ENCODE assay signal across 8 cellular contexts in the genomic region with DNA sequence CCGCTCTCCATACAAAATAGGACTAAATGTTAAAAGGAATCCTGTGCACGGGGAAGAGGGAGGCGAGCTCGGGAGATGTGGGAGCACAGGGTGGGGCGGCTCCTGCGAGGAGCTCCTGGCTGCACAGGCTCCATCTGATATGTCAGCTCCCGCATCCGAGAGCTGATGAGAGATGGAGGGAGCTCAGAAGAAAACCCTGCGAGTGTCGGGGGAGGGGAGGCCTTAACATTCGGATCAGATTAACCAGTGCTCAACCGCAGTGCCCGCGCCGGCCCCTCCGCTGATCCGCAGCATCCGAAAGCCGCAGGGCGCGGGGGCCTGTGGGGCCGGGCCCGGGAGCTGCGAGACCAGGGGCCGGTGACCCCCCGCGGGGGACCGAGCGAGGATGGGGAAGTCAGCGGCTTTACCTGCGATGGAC. TPM values are rescaled to one million over a fixed set of nuclear protein-coding genes. Genes with fewer than 3 reads are reported as not detected.
DNase-seq lines count a peak whose midpoint lies in the region; ATAC-seq and TF ChIP-seq lines count a peak whose summit lies in the region.

No MANE protein-coding gene starts in this region.

- DNase-seq in Calu3 (no peak), LHCN-M2 (ENCODE audit: low read depth) (peak; percentile 21), fibroblast of pulmonary artery (ENCODE audit: low read depth) (peak; percentile 20), DMS153 treated with DMSO at 0.1 percent for 48 hours (lab: John Stamatoyannopoulos, UW; ENCODE audit: unreplicated experiment) (no peak), GM13976 (ENCODE audit: low spot score) (no peak)
- DNase-seq in activated T-cell treated with anti-CD3 and anti-CD28 coated beads, Interleukin-2, amount 50 U/mL, for 4 hours, result no peak

- ATAC-seq in GM21381 (IDR thresholded peaks at IDR 0.05; ENCODE audit: unreplicated experiment), result peak; percentile 6
- ATAC-seq in activated T-cell treated with anti-CD3 and anti-CD28 coated beads, Interleukin-2, amount 50 U/mL, for 4 hours, result peak; percentile 42 to 47

- TF ChIP-seq CTCF in Calu3 (IDR thresholded peaks at IDR 0.05; ENCODE audit: unreplicated experiment) (no peak), fibroblast of pulmonary artery (IDR thresholded peaks at IDR 0.05; ENCODE audit: low read length, missing control alignments) (no peak), nephron (IDR thresholded peaks at IDR 0.05; ENCODE audit: unreplicated experiment in 3 of 3) (no peak), GM13976 (IDR thresholded peaks at IDR 0.05; ENCODE audit: borderline replicate concordance, control extremely low read depth, extremely low read depth, insufficient read depth, missing control alignments) (no peak)

- in situ Hi-C loops in GM13976 (cut with MboI; ENCODE audit: low sequenced_read_pairs, unreplicated experiment), result no loop called here

- intact Hi-C loops in Calu3 (cut with micrococcal nuclease; ENCODE audit: unreplicated experiment), result loop anchor here (5.0 kb wide), 2 partner anchors 56 to 386 kb away; a partner anchor contains a TSS

- H3K4me1 Mint-ChIP-seq in Calu3 (ENCODE audit: low read depth, unreplicated experiment) (peaks cover 18% of the 10 kb centered on the region), nephron (peaks cover 14% of the 10 kb centered on the region)
- peaks cover 26% of the 10 kb centered on the region for H3K4me1 Mint-ChIP-seq in activated T-cell treated with anti-CD3 and anti-CD28 coated beads, Interleukin-2, amount 50 U/mL, for 4 hours (ENCODE audit: low read depth)

- H3K4me3 ChIP-seq in fibroblast of pulmonary artery (replicated peaks; ENCODE audit: low read depth, low read length), result peak overlapping the region; percentile 79

- CTCF ChIA-PET in Calu3 (lab: Charles Lee), result interaction anchor here (0.7 to 1.2 kb wide), 2 partner anchors 13 to 57 kb away, joined by 3 read pairs; no protein-coding TSS in a partner anchor

- BruUV-seq in Calu3 (replicated peaks; lab: Mats Ljungman, UMichigan), result no TSS peak

- H3K36me3 Mint-ChIP-seq in Calu3 (ENCODE audit: insufficient read depth, unreplicated experiment) (peaks cover 7% of the 10 kb centered on the region), nephron (ENCODE audit: low read depth) (no peaks in the 10 kb centered on the region)
- no peaks in the 10 kb centered on the region for H3K36me3 Mint-ChIP-seq in activated T-cell treated with anti-CD3 and anti-CD28 coated beads, Interleukin-2, amount 50 U/mL, for 4 hours (ENCODE audit: insufficient read depth)

- H3K4me3 Mint-ChIP-seq in Calu3 (ENCODE audit: low read depth, unreplicated experiment), result peak overlapping the region; percentile 55
- H3K4me3 Mint-ChIP-seq in activated T-cell treated with anti-CD3 and anti-CD28 coated beads, Interleukin-2, amount 50 U/mL, for 4 hours, result peak overlapping the region; percentile 87
- H3K4me3 Mint-ChIP-seq in nephron, result peak overlapping the region; percentile 89 to 96 (median 95)

- no peak overlapping the region for H3K27ac Mint-ChIP-seq in Calu3 (ENCODE audit: unreplicated experiment)
- peak overlapping the region in 1 of 3 experiments; percentile 8 for H3K27ac Mint-ChIP-seq in nephron

- H3K27me3 Mint-ChIP-seq in Calu3 (ENCODE audit: unreplicated experiment), result peaks cover 29% of the 10 kb centered on the region
- H3K27me3 Mint-ChIP-seq in activated T-cell treated with anti-CD3 and anti-CD28 coated beads, Interleukin-2, amount 50 U/mL, for 4 hours (ENCODE audit: low read depth), result peaks cover 47% of the 10 kb centered on the region
- peaks cover 18% of the 10 kb centered on the region for H3K27me3 Mint-ChIP-seq in nephron (ENCODE audit: low read depth)

- H3K9me3 Mint-ChIP-seq in Calu3 (ENCODE audit: low read depth, unreplicated experiment) (no peaks in the 10 kb centered on the region), nephron (no peaks in the 10 kb centered on the region)
- H3K9me3 Mint-ChIP-seq in activated T-cell treated with anti-CD3 and anti-CD28 coated beads, Interleukin-2, amount 50 U/mL, for 4 hours, result no peaks in the 10 kb centered on the region

RNA-seq across cellular contexts. Expression of a gene that starts 0.6 kb away (rescaled TPM):
- 1.6 and 2.1 TPM in 2 replicates for total RNA-seq in Calu3 (2022)
- total RNA-seq in LHCN-M2 (2014; rRNA removed), result 5.5 and 7.1 TPM in 2 replicates
- 2.0 TPM for polyA plus RNA-seq in LHCN-M2 (2012)
- total RNA-seq in activated T-cell treated with anti-CD3 and anti-CD28 coated beads, Interleukin-2, amount 50 U/mL, for 4 hours, result 1 to 10 TPM in 1 of 3 donors, under 1 TPM in 2; 0.51 to 1.3 (median 0.82) TPM

RNA-seq across cellular contexts. Expression of a gene that starts 57.7 kb away (rescaled TPM):
- 29.6 and 36.2 TPM in 2 replicates for total RNA-seq in Calu3 (2022)
- total RNA-seq in LHCN-M2 (2014; rRNA removed), result 63.7 and 69.5 TPM in 2 replicates
- 7.1 TPM for polyA plus RNA-seq in LHCN-M2 (2012)
- 10 to 100 TPM in 1 of 3 donors, 1 to 10 TPM in 2; 7.6 to 10.9 (median 9.8) TPM for total RNA-seq in activated T-cell treated with anti-CD3 and anti-CD28 coated beads, Interleukin-2, amount 50 U/mL, for 4 hours

Comparison
In these comparisons a context has a peak if more than half of its experiments do, and no peak if none do; other contexts are left out.
1. DNase-seq: peak in LHCN-M2 (single experiment) and fibroblast of pulmonary artery (single experiment); none in Calu3 (single experiment), activated T-cell treated with anti-CD3 and anti-CD28 coated beads, Interleukin-2, amount 50 U/mL, for 4 hours (single experiment), DMS153 treated with DMSO at 0.1 percent for 48 hours (single experiment) and GM13976 (single experiment).
2. Peak in every context shown above with its lines, with median percentiles within 50 percentile points of each other: H3K4me3 Mint-ChIP-seq.